Comparison of ENCODE assay signal across 20 cellular contexts in genomic region chr2:86275384-86275799, GRCh38.
DNase-seq lines count a peak whose midpoint lies in the region; ATAC-seq and TF ChIP-seq lines count a peak whose summit lies in the region.
"Had no signal": no experiment of that assay in that cellular context is flagged by ENCODE, and none has a peak within 500 bp of the region (broad histone marks: within the 10 kb centered on the region; RNA-seq: fewer than 3 reads in every experiment).

No MANE protein-coding gene starts in this region.

- TF ChIP-seq CTCF in GM12865 (IDR thresholded peaks at IDR 0.05; ENCODE audit: insufficient read depth, low read depth, low read length, missing control alignments) (no peak), GM20000 (IDR thresholded peaks at IDR 0.05; ENCODE audit: extremely low read depth, missing control alignments) (no peak)

- ATAC-seq in GM19023 (IDR thresholded peaks at IDR 0.05; ENCODE audit: unreplicated experiment) (peak; percentile 46), HG03045 (IDR thresholded peaks at IDR 0.05; ENCODE audit: unreplicated experiment) (peak; percentile 25)
- ATAC-seq: PC-3 had no signal

- no peak overlapping the region for H3K4me3 ChIP-seq in GM12865 (ENCODE audit: low read depth, low read length)
- H3K4me3 ChIP-seq: GM23248, right atrium auricular region, thoracic aorta had no signal

- DNase-seq in GM12865 (ENCODE audit: low read depth) = peak; percentile 36
- DNase-seq in mesenteric fat pad (ENCODE audit: low spot score) = peak; percentile 41
- no peak for DNase-seq in NCI-H526 treated with DMSO at 0.1 percent for 48 hours (lab: John Stamatoyannopoulos, UW)
- DNase-seq in GM20000 (ENCODE audit: low spot score) = no peak
- no peak for DNase-seq in RKO (ENCODE audit: low spot score)
- no peak for DNase-seq in NCI-H2171 (lab: John Stamatoyannopoulos, UW)
- DNase-seq: activated CD4-positive, alpha-beta T cell treated with anti-CD3 and anti-CD28 coated beads, Interleukin-2, amount 50 U/mL, for 1 hour; AML-193; aorta; cerebellar nuclear complex; endodermal cell; GM23248; NCI-H2029 treated with DMSO at 0.1 percent for 48 hours; PC-3; stimulated activated CD4-positive, alpha-beta T cell treated with anti-CD3 and anti-CD28 coated beads, Interleukin-2, amount 100 ng/mL, for 24 hours; T-helper 9 cell had no signal

Comparison
In these comparisons a context has a peak if more than half of its experiments do, and no peak if none do; other contexts are left out.
1. DNase-seq: peak in GM12865 (single experiment) and mesenteric fat pad (single experiment); none in NCI-H526 treated with DMSO at 0.1 percent for 48 hours (single experiment), GM20000 (single experiment), RKO (single experiment) and NCI-H2171 (single experiment).